ENCODE assay signal across 16 cellular contexts in genomic region chr5:169146158-169146557, GRCh38.
DNase-seq lines count a peak whose midpoint lies in the region; ATAC-seq, FAIRE-seq and TF ChIP-seq lines count a peak whose summit lies in the region.
"Had no signal": no experiment of that assay in that cellular context is flagged by ENCODE, and none has a peak within 500 bp of the region (broad histone marks: within the 10 kb centered on the region; RNA-seq: fewer than 3 reads in every experiment).

No MANE protein-coding gene starts in this region.

- DNase-seq in left cardiac atrium, result no peak
- DNase-seq in cardiac septum (ENCODE audit: low spot score), result no peak
- peak; percentile 63 for DNase-seq in bronchial epithelial cell (ENCODE audit: low read depth)
- peak; percentile 19 for DNase-seq in islet precursor cell
- DNase-seq in NCI-H1436 treated with DMSO at 0.1 percent for 48 hours (lab: John Stamatoyannopoulos, UW), result no peak
- no peak for DNase-seq in GM12892 (ENCODE audit: insufficient read length)
- no peak for DNase-seq in GM19238 (ENCODE audit: insufficient read length, low spot score)
- DNase-seq: AML-193, HCEC 1CT, IMR-90, Kasumi-1, NCI-H1930, NCI-H69, OCI-M1 had no signal

- TF ChIP-seq POLR2A in GM12892 (IDR thresholded peaks at IDR 0.05; ENCODE audit: low read depth, low read length), result no peak

- H3K27me3 ChIP-seq in bronchial epithelial cell (ENCODE audit: control insufficient read depth, insufficient read depth, low read length), result no peaks in the 10 kb centered on the region
- H3K27me3 ChIP-seq: SJSA1 had no signal

- no peak for TF ChIP-seq CTCF in bronchial epithelial cell (IDR thresholded peaks at IDR 0.05; ENCODE audit: insufficient read depth, low read length, severe bottlenecking)

- intact Hi-C loops in left cardiac atrium (cut with DNase I) (no loop called here), cardiac septum (cut with DNase I) (no loop called here)

- FAIRE-seq in bronchial epithelial cell (lab: Jason Lieb, UNC) (no peak), GM12892 (lab: Jason Lieb, UNC) (no peak)
- FAIRE-seq: A549 had no signal

- no peaks in the 10 kb centered on the region for H3K36me3 ChIP-seq in bronchial epithelial cell (ENCODE audit: control insufficient read depth, insufficient read depth, low read length)
- H3K36me3 ChIP-seq: SJSA1 had no signal

- peak; percentile 38 to 61 for ATAC-seq in left cardiac atrium
- ATAC-seq: A549 had no signal

- no peak overlapping the region for H3K4me3 ChIP-seq in bronchial epithelial cell (ENCODE audit: low read depth, low read length)
- H3K4me3 ChIP-seq: A549, SJSA1 had no signal

Comparison
In these comparisons a context has a peak if more than half of its experiments do, and no peak if none do; other contexts are left out.
1. DNase-seq: peak in bronchial epithelial cell (single experiment) and islet precursor cell (single experiment); none in left cardiac atrium (single experiment), cardiac septum (single experiment), NCI-H1436 treated with DMSO at 0.1 percent for 48 hours (single experiment), GM12892 (single experiment) and GM19238 (single experiment).